ENCODE assay signal across 21 cellular contexts in genomic region chr11:120781486-120782120, GRCh38.
DNase-seq lines count a peak whose midpoint lies in the region; ATAC-seq, FAIRE-seq and TF ChIP-seq lines count a peak whose summit lies in the region.
"Had no signal": no experiment of that assay in that cellular context is flagged by ENCODE, and none has a peak within 500 bp of the region (broad histone marks: within the 10 kb centered on the region; RNA-seq: fewer than 3 reads in every experiment).

No MANE protein-coding gene starts in this region.

- H3K27me3 Mint-ChIP-seq in osteocyte (ENCODE audit: unreplicated experiment): no peaks in the 10 kb centered on the region
- H3K27me3 Mint-ChIP-seq: CD4-positive, CD25-positive, alpha-beta regulatory T cell had no signal

- no peaks in the 10 kb centered on the region for H3K9me3 Mint-ChIP-seq in osteocyte (ENCODE audit: unreplicated experiment)
- H3K9me3 Mint-ChIP-seq: CD8-positive, alpha-beta memory T cell; GM23338; HFFc6 had no signal

- no peak for TF ChIP-seq RAD21 in H1 (IDR thresholded peaks at IDR 0.05 in 1 of 2, conservative IDR thresholded peaks at IDR 0.05 in 1 of 2; ENCODE audit: low read depth in 2 of 2, low read length in 2 of 2)

- POLR2A ChIA-PET in H1 (lab: Charles Lee; ENCODE audit: partially characterized antibody): no interaction called here

- intact Hi-C loops in esophagus muscularis mucosa (cut with DNase I): no loop called here
- intact Hi-C loops in vagina (cut with DNase I): no loop called here

- H2BK120ac ChIP-seq in H1 (replicated peaks; ENCODE audit: low read depth, low read length): no peak overlapping the region

- no peak overlapping the region for H3K9ac ChIP-seq in H1 (replicated peaks in 1 of 4; ENCODE audit: extremely low read depth in 1 of 4, low read depth in 3 of 4, low read length in 3 of 4)

- H2BK20ac ChIP-seq in H1 (ENCODE audit: low read length): peak overlapping the region; percentile 90; the same call in 1 of the 2 replicates

- peak overlapping the region; percentile 24; the same call in 1 of the 2 replicates for H2AK5ac ChIP-seq in H1 (ENCODE audit: low read depth, low read length)

- H3K4me3 ChIP-seq in H1 (ENCODE audit: extremely low read depth in 1 of 4, insufficient read depth in 2 of 4, low read depth in 3 of 4, low read length in 4 of 4) (no peak overlapping the region), esophagus muscularis mucosa (no peak overlapping the region), vagina (no peak overlapping the region)
- H3K4me3 ChIP-seq: GM23338 had no signal

- H3K18ac ChIP-seq in H1 (ENCODE audit: extremely low read depth, low read length): peak overlapping the region; percentile 38; the same call in 1 of the 2 replicates

- H3K36me3 ChIP-seq in H1 (ENCODE audit: control insufficient read depth in 2 of 4, insufficient read depth in 4 of 4, low read length in 3 of 4) (no peaks in the 10 kb centered on the region; a peak in 1 of 8 replicates), esophagus muscularis mucosa (no peaks in the 10 kb centered on the region), vagina (no peaks in the 10 kb centered on the region)
- H3K36me3 ChIP-seq: BE2C had no signal

- H3K4me3 Mint-ChIP-seq in osteocyte (ENCODE audit: unreplicated experiment): no peak overlapping the region
- H3K4me3 Mint-ChIP-seq: CD4-positive, CD25-positive, alpha-beta regulatory T cell; CD8-positive, alpha-beta memory T cell; GM23338; HFFc6 had no signal

- H4K5ac ChIP-seq in H1 (ENCODE audit: insufficient read length, low read depth, low read length): no peak overlapping the region

- H3K4me1 ChIP-seq in H1 (replicated peaks in 1 of 4; ENCODE audit: control insufficient read depth in 3 of 4, insufficient read depth in 4 of 4, low read length in 3 of 4): peaks cover 4 to 15% (median 11%) of the 10 kb centered on the region in 4 experiments; a peak in 6 of 7 replicates
- no peaks in the 10 kb centered on the region for H3K4me1 ChIP-seq in esophagus muscularis mucosa
- H3K4me1 ChIP-seq in vagina: no peaks in the 10 kb centered on the region

- H2BK5ac ChIP-seq in H1 (ENCODE audit: low read depth, low read length): no peak overlapping the region; the same call in 1 of the 2 replicates

- H2AFZ ChIP-seq in H1 (ENCODE audit: low read length): no peak overlapping the region
- H2AFZ ChIP-seq: GM23338 had no signal

- CTCF ChIA-PET in H1 (lab: Charles Lee; ENCODE audit: partially characterized antibody): interaction anchor here (0.6 to 1.7 kb wide), 2 partner anchors 21 to 166 kb away, joined by 3 to 4 read pairs; no protein-coding TSS in a partner anchor

- 86% methylated on average over 8 of the region's 8 CpGs; no CpG with 5 or more reads in 1 of the 2 experiments for WGBS in H1 (ENCODE audit: extremely low coverage in 1 of 2, insufficient coverage in 1 of 2, insufficient read length in 1 of 2, insufficient replicate concordance in 2 of 2, low coverage in 1 of 2, low lambda C conversion rate in 2 of 2, missing lambda C conversion rate in 1 of 2), 2 experiments
- WGBS in esophagus muscularis mucosa: 90% methylated on average over 5 of the region's 8 CpGs

- H3K36me3 Mint-ChIP-seq in osteocyte (ENCODE audit: unreplicated experiment): no peaks in the 10 kb centered on the region
- H3K36me3 Mint-ChIP-seq: CD4-positive, CD25-positive, alpha-beta regulatory T cell; CD8-positive, alpha-beta memory T cell had no signal

- no peaks in the 10 kb centered on the region for H3K9me3 ChIP-seq in H1 (ENCODE audit: insufficient read depth in 2 of 2, low read depth in 1 of 2, low read length in 1 of 2)
- no peaks in the 10 kb centered on the region for H3K9me3 ChIP-seq in esophagus muscularis mucosa
- no peaks in the 10 kb centered on the region for H3K9me3 ChIP-seq in vagina
- H3K9me3 ChIP-seq: BE2C had no signal

- H3K23ac ChIP-seq in H1 (ENCODE audit: insufficient read length): no peak overlapping the region

- no peak overlapping the region for H4K8ac ChIP-seq in H1 (ENCODE audit: extremely low read depth, insufficient read depth, low read length)

- H2BK15ac ChIP-seq in H1 (ENCODE audit: low read length): 0 out of 2 replicates have a peak overlapping the region, but pooled peaks have one; percentile 75

- H4K20me1 ChIP-seq in H1 (replicated peaks in 1 of 2; ENCODE audit: control insufficient read depth in 1 of 2, insufficient read depth in 2 of 2, low read length in 2 of 2): no peaks in the 10 kb centered on the region

- no peak overlapping the region for H3K56ac ChIP-seq in H1 (replicated peaks; ENCODE audit: insufficient read length, low read depth, low read length)

- H3K79me2 ChIP-seq in H1 (ENCODE audit: control insufficient read depth in 1 of 2, insufficient read depth in 2 of 2, low read length in 2 of 2): no peaks in the 10 kb centered on the region

- no peak overlapping the region for H3K14ac ChIP-seq in H1 (ENCODE audit: insufficient read length)

- DNase-seq in H1 (ENCODE audit: low read depth in 1 of 2, low spot score in 2 of 2) (no peak), esophagus muscularis mucosa (ENCODE audit: extremely low spot score) (peak; percentile 53), osteocyte (ENCODE audit: extremely low spot score, unreplicated experiment) (peak; percentile 60), vagina (ENCODE audit: extremely low spot score in 2 of 2) (peak; percentile 42 to 74), epidermal melanocyte (ENCODE audit: insufficient read length, low spot score) (no peak), NCI-H774 (lab: John Stamatoyannopoulos, UW) (no peak)
- DNase-seq: ACHN; BE2C; C1 segment of cervical spinal cord; CD4-positive, CD25-positive, alpha-beta regulatory T cell; CD8-positive, alpha-beta memory T cell; COR-L47; DMS 273 treated with DMSO at 0.1 percent for 48 hours; H7; HFFc6 had no signal

- peak overlapping the region; percentile 3 for H4K91ac ChIP-seq in H1 (replicated peaks; ENCODE audit: insufficient read length, low read length)

- H3K27ac Mint-ChIP-seq in osteocyte (ENCODE audit: unreplicated experiment): no peak overlapping the region
- H3K27ac Mint-ChIP-seq: CD4-positive, CD25-positive, alpha-beta regulatory T cell; CD8-positive, alpha-beta memory T cell; GM23338; HFFc6 had no signal

- peak overlapping the region; percentile 90 for H2BK12ac ChIP-seq in H1 (ENCODE audit: low read depth, low read length)

- ATAC-seq in GM18909 (IDR thresholded peaks at IDR 0.05; ENCODE audit: poor library complexity, unreplicated experiment): no peak
- ATAC-seq: GM23338, HCT116 had no signal

- TF ChIP-seq POLR2A in H1 (IDR thresholded peaks at IDR 0.05; ENCODE audit: control extremely low read depth in 1 of 2, low read depth in 2 of 2, low read length in 2 of 2) (no peak), esophagus muscularis mucosa (IDR thresholded peaks at IDR 0.05; ENCODE audit: low read depth) (no peak), vagina (IDR thresholded peaks at IDR 0.05) (no peak)

- no peak for FAIRE-seq in H1 (lab: Jason Lieb, UNC)
- FAIRE-seq: A204.1, G401.6, GM12891 had no signal

- no peaks in the 10 kb centered on the region for H3K27me3 ChIP-seq in H1 (replicated peaks in 1 of 4; ENCODE audit: control insufficient read depth in 3 of 4, extremely low read depth in 1 of 4, insufficient read depth in 3 of 4, low read length in 3 of 4)
- peaks cover 0 to 26% (median 0%) of the 10 kb centered on the region in 4 donors for H3K27me3 ChIP-seq in esophagus muscularis mucosa
- no peaks in the 10 kb centered on the region for H3K27me3 ChIP-seq in vagina
- H3K27me3 ChIP-seq: BE2C had no signal

- no peak overlapping the region for H3K27ac ChIP-seq in H1 (ENCODE audit: low read depth, low read length)
- no peak overlapping the region for H3K27ac ChIP-seq in esophagus muscularis mucosa (replicated peaks in 1 of 4)
- H3K27ac ChIP-seq in vagina: no peak overlapping the region

- H3K23me2 ChIP-seq in H1 (ENCODE audit: low read depth, low read length): no peaks in the 10 kb centered on the region

- TF ChIP-seq CTCF in H1 (IDR thresholded peaks at IDR 0.05; ENCODE audit: control extremely low read depth in 1 of 3, insufficient read depth in 1 of 3, low read depth in 1 of 3, low read length in 3 of 3) (no peak), esophagus muscularis mucosa (IDR thresholded peaks at IDR 0.05) (no peak), osteocyte (IDR thresholded peaks at IDR 0.05) (no peak), vagina (IDR thresholded peaks at IDR 0.05) (no peak)

- TF ChIP-seq EP300 in H1 (IDR thresholded peaks at IDR 0.05; ENCODE audit: borderline replicate concordance in 1 of 2, low read depth in 2 of 2, low read length in 2 of 2): no peak
- no peak for TF ChIP-seq EP300 in esophagus muscularis mucosa (IDR thresholded peaks at IDR 0.05)

- H3K4me1 Mint-ChIP-seq in osteocyte (ENCODE audit: unreplicated experiment): no peaks in the 10 kb centered on the region
- H3K4me1 Mint-ChIP-seq: CD4-positive, CD25-positive, alpha-beta regulatory T cell; CD8-positive, alpha-beta memory T cell had no signal

- no peak overlapping the region for H3K4ac ChIP-seq in H1 (replicated peaks; ENCODE audit: insufficient read length, low read depth, low read length)

- no peaks in the 10 kb centered on the region for H3K79me1 ChIP-seq in H1 (ENCODE audit: low read depth, low read length)

- no peak overlapping the region for H3K4me2 ChIP-seq in H1 (ENCODE audit: insufficient read depth in 1 of 2, low read depth in 2 of 2, low read length in 2 of 2)
- H3K4me2 ChIP-seq: GM23338 had no signal

TF ChIP-seq in H1, 55 proteins besides CTCF, POLR2A, EP300 and RAD21 (continues in another document):
- TF ChIP-seq TAF1 (IDR thresholded peaks at IDR 0.05; ENCODE audit: low read depth, low read length): no peak
- TF ChIP-seq KDM5A (IDR thresholded peaks at IDR 0.05; ENCODE audit: low read length): no peak
- no peak for TF ChIP-seq SP4 (IDR thresholded peaks at IDR 0.05; ENCODE audit: low read length)
- no peak for TF ChIP-seq HDAC2 (IDR thresholded peaks at IDR 0.05; ENCODE audit: borderline replicate concordance in 1 of 2, low read depth in 2 of 2, low read length in 2 of 2)
- no peak for TF ChIP-seq ZNF274 (IDR thresholded peaks at IDR 0.05; ENCODE audit: borderline replicate concordance, extremely low read depth, low read length)
- TF ChIP-seq KDM4A (IDR thresholded peaks at IDR 0.05; ENCODE audit: low read depth, low read length, severe bottlenecking): no peak
- TF ChIP-seq ATF3 (IDR thresholded peaks at IDR 0.05; ENCODE audit: insufficient read depth, low read depth, low read length): no peak
- TF ChIP-seq SIX5 (IDR thresholded peaks at IDR 0.05; ENCODE audit: low read depth, low read length): no peak
- TF ChIP-seq GABPA (IDR thresholded peaks at IDR 0.05; ENCODE audit: borderline replicate concordance, insufficient read depth, low read length): no peak
- no peak for TF ChIP-seq BCL11A (IDR thresholded peaks at IDR 0.05; ENCODE audit: low read depth in 2 of 2, low read length in 2 of 2)
- no peak for TF ChIP-seq RBBP5 (IDR thresholded peaks at IDR 0.05; ENCODE audit: borderline replicate concordance, low read depth, low read length)

Comparison
In these comparisons a context has a peak if more than half of its experiments do, and no peak if none do; other contexts are left out.
1. DNase-seq: peak in esophagus muscularis mucosa (single experiment), osteocyte (single experiment) and vagina (2 of 2); none in H1 (0 of 2), epidermal melanocyte (single experiment) and NCI-H774 (single experiment).